In genomic region chr2:67463810-67464209, GRCh38 we compare ENCODE assay signal across 10 cellular contexts.
DNase-seq lines count a peak whose midpoint lies in the region; ATAC-seq and TF ChIP-seq lines count a peak whose summit lies in the region.
"Had no signal": no experiment of that assay in that cellular context is flagged by ENCODE, and none has a peak within 500 bp of the region (broad histone marks: within the 10 kb centered on the region; RNA-seq: fewer than 3 reads in every experiment).

No MANE protein-coding gene starts in this region.

- H3K36me3 ChIP-seq in esophagus squamous epithelium = no peaks in the 10 kb centered on the region
- H3K36me3 ChIP-seq in gastroesophageal sphincter = no peaks in the 10 kb centered on the region
- H3K36me3 ChIP-seq: heart right ventricle, stomach had no signal

- H3K27ac ChIP-seq in esophagus squamous epithelium (peak overlapping the region in 3 of 4 donors; percentile 52 to 78 (median 76)), gastroesophageal sphincter (no peak overlapping the region)
- H3K27ac ChIP-seq: heart right ventricle, stomach had no signal

- WGBS in esophagus squamous epithelium, 2 donors = 31 to 54% methylated on average over 5 of the region's 5 CpGs
- 73 to 82% methylated on average over 5 of the region's 5 CpGs for WGBS in gastroesophageal sphincter (ENCODE audit: low coverage in 1 of 2), 2 donors

- H3K4me1 ChIP-seq in esophagus squamous epithelium (peaks cover 0 to 42% (median 0%) of the 10 kb centered on the region in 3 donors), gastroesophageal sphincter (no peaks in the 10 kb centered on the region)
- H3K4me1 ChIP-seq: stomach had no signal

- H3K4me3 ChIP-seq in esophagus squamous epithelium (no peak overlapping the region), gastroesophageal sphincter (no peak overlapping the region)
- H3K4me3 ChIP-seq: heart right ventricle, stomach had no signal

- ATAC-seq in GM18517 (IDR thresholded peaks at IDR 0.05; ENCODE audit: unreplicated experiment) = no peak
- no peak for ATAC-seq in HG02623 (IDR thresholded peaks at IDR 0.05; ENCODE audit: unreplicated experiment)
- no peak for ATAC-seq in HG03095 (IDR thresholded peaks at IDR 0.05; ENCODE audit: unreplicated experiment)
- no peak for ATAC-seq in gastroesophageal sphincter
- ATAC-seq: heart right ventricle had no signal

- TF ChIP-seq CTCF in esophagus squamous epithelium (IDR thresholded peaks at IDR 0.05) (no peak), gastroesophageal sphincter (IDR thresholded peaks at IDR 0.05) (no peak)

- TF ChIP-seq EP300 in gastroesophageal sphincter (IDR thresholded peaks at IDR 0.05) = no peak

- H3K27me3 ChIP-seq in esophagus squamous epithelium (no peaks in the 10 kb centered on the region), gastroesophageal sphincter (no peaks in the 10 kb centered on the region)
- H3K27me3 ChIP-seq: heart right ventricle, stomach had no signal

- intact Hi-C loops in esophagus squamous epithelium (cut with DNase I) = no loop called here

- TF ChIP-seq POLR2A in esophagus squamous epithelium (IDR thresholded peaks at IDR 0.05) (no peak), gastroesophageal sphincter (IDR thresholded peaks at IDR 0.05) (no peak)

- DNase-seq in COR-L47 (lab: John Stamatoyannopoulos, UW) = peak; percentile 80
- DNase-seq in NCI-H1048 (lab: John Stamatoyannopoulos, UW) = peak; percentile 58
- peak; percentile 23 for DNase-seq in NCI-H82 treated with DMSO at 0.1 percent for 48 hours (lab: John Stamatoyannopoulos, UW; ENCODE audit: unreplicated experiment)
- no peak for DNase-seq in esophagus squamous epithelium (lab: John Stamatoyannopoulos, UW)
- DNase-seq: heart right ventricle, stomach had no signal

- H3K9me3 ChIP-seq in esophagus squamous epithelium = no peaks in the 10 kb centered on the region
- H3K9me3 ChIP-seq in gastroesophageal sphincter = no peaks in the 10 kb centered on the region
- H3K9me3 ChIP-seq: heart right ventricle, stomach had no signal

Comparison
In these comparisons a context has a peak if more than half of its experiments do, and no peak if none do; other contexts are left out.
1. H3K27ac ChIP-seq: peak in esophagus squamous epithelium (3 of 4); none in gastroesophageal sphincter (0 of 4).